31 cellular contexts compared by ENCODE assay signal in the genomic region with DNA sequence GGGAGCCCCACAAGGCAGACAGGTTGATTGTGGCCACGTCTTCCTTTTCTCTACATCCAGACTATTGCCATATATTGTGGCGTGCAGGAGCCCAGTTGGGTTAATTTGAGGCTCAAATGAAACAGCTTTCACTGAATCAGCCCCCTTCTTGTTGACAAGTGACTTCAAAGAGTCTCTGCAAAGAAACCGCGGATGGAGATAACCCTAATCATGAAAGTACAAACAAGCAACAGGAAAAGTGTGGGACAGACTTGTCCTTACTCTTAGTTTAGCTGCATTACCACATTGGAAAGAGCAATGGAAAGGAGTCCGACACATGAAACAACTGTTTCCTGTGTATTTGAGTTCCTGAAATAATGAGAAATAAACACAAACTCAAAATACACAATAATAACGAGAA. TPM values are rescaled to one million over a fixed set of nuclear protein-coding genes. Genes with fewer than 3 reads are reported as not detected.
"Had no signal": no experiment of that assay in that cellular context is flagged by ENCODE, and none has a peak within 500 bp of the region (broad histone marks: within the 10 kb centered on the region; RNA-seq: fewer than 3 reads in every experiment).

No MANE protein-coding gene starts in this region.

- H3K4me3 ChIP-seq: adrenal gland, SJSA1 had no signal

- H3K36me3 ChIP-seq: adrenal gland, SJSA1 had no signal

- ATAC-seq: activated CD4-positive, CD25-positive, alpha-beta regulatory T cell treated with anti-CD3 and anti-CD28 coated beads, Interleukin-2, amount 50 U/mL, for 24 hours; activated CD8-positive, alpha-beta T cell treated with anti-CD3 and anti-CD28 coated beads for 36 hours; activated T-cell treated with anti-CD3 and anti-CD28 coated beads, Interleukin-2, amount 50 U/mL, for 72 hours; Panc1; SK-N-SH treated with all-trans-retinoic acid at 6 μM for 48 hours had no signal

- H3K9me3 ChIP-seq: adrenal gland, SJSA1 had no signal

- FAIRE-seq: TTC549 had no signal

- H3K27me3 ChIP-seq: adrenal gland, SJSA1 had no signal

- H3K27ac ChIP-seq: adrenal gland, SJSA1 had no signal

- DNase-seq: activated CD4-positive, alpha-beta T cell treated with anti-CD3 and anti-CD28 coated beads for 4 hours; activated CD8-positive, alpha-beta memory T cell treated with anti-CD3 and anti-CD28 coated beads, Interleukin-2, amount 50 U/mL, for 4 hours; activated CD8-positive, alpha-beta T cell treated with anti-CD3 and anti-CD28 coated beads for 36 hours; activated gamma-delta T cell treated with Interleukin-2 at 50 U/mL for 16 hours; activated naive CD4-positive, alpha-beta T cell treated with anti-CD3 and anti-CD28 coated beads, Interleukin-2, amount 50 U/mL, for 16 hours; activated naive CD8-positive, alpha-beta T cell treated with anti-CD3 and anti-CD28 coated beads, Interleukin-2, amount 10 ng/mL, durations not matched to agents 7 days and 5 days; activated T-cell treated with anti-CD3 and anti-CD28 coated beads, Interleukin-2, amount 50 U/mL, for 72 hours; adrenal gland; anterior cingulate cortex; caudate nucleus; Kasumi-1; KBM-7; NCI-H1105 treated with DMSO at 0.1 percent for 48 hours; NCI-H1436 treated with DMSO at 0.1 percent for 48 hours; NCI-H187 treated with DMSO at 0.1 percent for 48 hours; NCI-H2171; NCI-H226; NCI-H526; NCI-H774; Right ventricle myocardium superior; RPMI8226; SW 1271; T-helper 9 cell had no signal

- H3K4me1 ChIP-seq: adrenal gland had no signal

RNA-seq across cellular contexts. Expression of a gene that starts 3.3 kb away (rescaled TPM):
- total RNA-seq: activated CD8-positive, alpha-beta T cell treated with anti-CD3 and anti-CD28 coated beads for 36 hours; activated naive CD8-positive, alpha-beta T cell treated with anti-CD3 and anti-CD28 coated beads, Interleukin-2, amount 10 ng/mL, durations not matched to agents 7 days and 5 days; activated T-cell treated with anti-CD3 and anti-CD28 coated beads, Interleukin-2, amount 50 U/mL, for 72 hours; activated T-helper 2 cell treated with anti-CD3 and anti-CD28 coated beads, Interferon-gamma antibody, Interleukin-2, Interleukin-4, amounts not matched to agents 10 μg/mL and 5 μg/mL and 100 μg/mL, durations not matched to agents 14 hours and 24 hours and 36 hours; cerebellum; OCI-LY7; SJSA1 had no signal
